In genomic region chr16:69386596-69386995, GRCh38 we compare ENCODE assay signal across 10 cellular contexts. TPM values are rescaled to one million over a fixed set of nuclear protein-coding genes. Genes with fewer than 3 reads are reported as not detected.
A peak's percentile ranks its signal among the peaks of the same experiment; 100 is the strongest.
DNase-seq lines count a peak whose midpoint lies in the region; ATAC-seq, FAIRE-seq and TF ChIP-seq lines count a peak whose summit lies in the region.
"Had no signal": no experiment of that assay in that cellular context is flagged by ENCODE, and none has a peak within 500 bp of the region (broad histone marks: within the 10 kb centered on the region; RNA-seq: fewer than 3 reads in every experiment).

No MANE protein-coding gene starts in this region.

- peaks cover 3% of the 10 kb centered on the region for H3K4me1 Mint-ChIP-seq in WTC11

- H3K4me2 ChIP-seq in A549 = peak overlapping the region; percentile 52

- H3K27ac ChIP-seq in A549 = peak overlapping the region in 1 of 2 experiments; percentile 94; a peak in 3 of 6 replicates

- H3K4me3 ChIP-seq in A549 (peak overlapping the region; percentile 92; the same call in 1 of the 3 replicates), GM12865 (ENCODE audit: low read depth, low read length) (peak overlapping the region; percentile 73)

- peaks cover 17% of the 10 kb centered on the region; the same call in 2 of the 3 replicates for H3K4me1 ChIP-seq in A549

- CTCF ChIA-PET in A549 (lab: Yijun Ruan, JAX) = interaction anchor here (1.1 to 3.2 kb wide), 5 partner anchors 8 to 368 kb away, joined by 3 to 20 read pairs (median 3); partner anchors contain the start of gene NOB1
- CTCF ChIA-PET in WTC11 (lab: Charles Lee) = interaction anchor here (0.6 to 3.5 kb wide), 3 partner anchors 9 to 323 kb away, joined by 3 to 20 read pairs (median 4); no protein-coding TSS in a partner anchor

- WGBS in A549 (ENCODE audit: missing lambda C conversion rate) = 56% methylated on average over 1 of the region's 1 CpG

- H3K9me3 ChIP-seq in A549 = no peaks in the 10 kb centered on the region

- H3K9me3 Mint-ChIP-seq in WTC11 = no peaks in the 10 kb centered on the region
- H3K9me3 Mint-ChIP-seq: stimulated activated memory B cell treated with anti-CD40 and anti-IgM and Interleukin-4, amounts not matched to agents 10 μg/mL and 1 μg/mL and 100 μg/mL, for 72 hours had no signal

- FAIRE-seq in A549 (lab: Jason Lieb, UNC) = no peak

- no peak overlapping the region for H3K27ac Mint-ChIP-seq in WTC11

- ATAC-seq in A549 = no peak; a peak in 1 of 6 replicates
- no peak for ATAC-seq in WTC11
- ATAC-seq in GM18517 (IDR thresholded peaks at IDR 0.05; ENCODE audit: unreplicated experiment) = no peak

- no peaks in the 10 kb centered on the region for H3K27me3 Mint-ChIP-seq in WTC11 (ENCODE audit: low read depth)
- H3K27me3 Mint-ChIP-seq: stimulated activated memory B cell treated with anti-CD40 and anti-IgM and Interleukin-4, amounts not matched to agents 10 μg/mL and 1 μg/mL and 100 μg/mL, for 72 hours had no signal

- TF ChIP-seq RAD21 in A549 (conservative IDR thresholded peaks at IDR 0.05 in 1 of 2, IDR thresholded peaks at IDR 0.05 in 1 of 2) = no peak

- no peak for TF ChIP-seq EP300 in A549 (IDR thresholded peaks at IDR 0.05)

- no peak for DNase-seq in A549 (ENCODE audit: low read depth in 1 of 2, low spot score in 1 of 2)
- no peak for DNase-seq in GM12865 (ENCODE audit: low read depth)
- no peak for DNase-seq in WTC11 (ENCODE audit: low spot score)
- peak; percentile 21 for DNase-seq in islet precursor cell
- no peak for DNase-seq in CD1c-positive myeloid dendritic cell (ENCODE audit: extremely low spot score)
- no peak for DNase-seq in NCI-H524 (lab: John Stamatoyannopoulos, UW)
- DNase-seq in HPDE6-E6E7 (ENCODE audit: extremely low spot score) = no peak

- TF ChIP-seq POLR2A in A549 (IDR thresholded peaks at IDR 0.05; ENCODE audit: low read length) = no peak

- H3K36me3 Mint-ChIP-seq in WTC11 = peaks cover 23% of the 10 kb centered on the region

- POLR2A ChIA-PET in A549 (lab: Yijun Ruan, JAX) = no interaction called here
- POLR2A ChIA-PET in WTC11 (lab: Charles Lee) = no interaction called here

- TF ChIP-seq CTCF in A549 (IDR thresholded peaks at IDR 0.05) = no peak
- no peak for TF ChIP-seq CTCF in GM12865 (IDR thresholded peaks at IDR 0.05; ENCODE audit: insufficient read depth, low read depth, low read length, missing control alignments)
- TF ChIP-seq CTCF in WTC11 (IDR thresholded peaks at IDR 0.05) = no peak

- peak overlapping the region; percentile 85 for H3K4me3 Mint-ChIP-seq in WTC11

TF ChIP-seq in A549, 52 proteins besides CTCF, POLR2A, EP300 and RAD21:
- TF ChIP-seq FOSB (CRISPR knock-in tag; IDR thresholded peaks at IDR 0.05) = no peak
- no peak for TF ChIP-seq RCOR1 (IDR thresholded peaks at IDR 0.05; ENCODE audit: low read depth, low read length)
- no peak for TF ChIP-seq MAX (IDR thresholded peaks at IDR 0.05)
- TF ChIP-seq RNF2 (IDR thresholded peaks at IDR 0.05; ENCODE audit: borderline replicate concordance, low read depth) = no peak
- no peak for TF ChIP-seq MAFK (IDR thresholded peaks at IDR 0.05; ENCODE audit: partially characterized antibody)
- no peak for TF ChIP-seq HDAC2 (IDR thresholded peaks at IDR 0.05)
- TF ChIP-seq USF2 (IDR thresholded peaks at IDR 0.05) = no peak
- TF ChIP-seq EHF (CRISPR knock-in tag; IDR thresholded peaks at IDR 0.05) = no peak
- no peak for TF ChIP-seq TFCP2L1 (CRISPR knock-in tag; IDR thresholded peaks at IDR 0.05)
- no peak for TF ChIP-seq CEBPB (IDR thresholded peaks at IDR 0.05)
- no peak for TF ChIP-seq EHMT2 (IDR thresholded peaks at IDR 0.05; ENCODE audit: low read depth)
- TF ChIP-seq KDM1A (IDR thresholded peaks at IDR 0.05; ENCODE audit: low read depth) = no peak
- TF ChIP-seq TP53 (CRISPR knock-in tag; IDR thresholded peaks at IDR 0.05) = no peak
- TF ChIP-seq HOXB13 (CRISPR knock-in tag; IDR thresholded peaks at IDR 0.05; ENCODE audit: low read depth) = no peak
- no peak for TF ChIP-seq ZNF302 (CRISPR knock-in tag; IDR thresholded peaks at IDR 0.05)
- no peak for TF ChIP-seq JUN (IDR thresholded peaks at IDR 0.05)
TF ChIP-seq in A549: peak in this region for 0.

TF ChIP-seq in WTC11, 78 proteins besides CTCF, POLR2A, EP300 and RAD21 (continues in another document):
- no peak for TF ChIP-seq JUN (CRISPR knock-in tag; IDR thresholded peaks at IDR 0.05)
- no peak for TF ChIP-seq ZNF232 (CRISPR knock-in tag; IDR thresholded peaks at IDR 0.05)
- no peak for TF ChIP-seq SOX15 (CRISPR knock-in tag; IDR thresholded peaks at IDR 0.05)
- TF ChIP-seq ZMAT4 (CRISPR knock-in tag; IDR thresholded peaks at IDR 0.05) = no peak
- no peak for TF ChIP-seq CREM (CRISPR knock-in tag; IDR thresholded peaks at IDR 0.05)
- no peak for TF ChIP-seq PRRX2 (CRISPR knock-in tag; IDR thresholded peaks at IDR 0.05)
- TF ChIP-seq ZNF532 (CRISPR knock-in tag; IDR thresholded peaks at IDR 0.05; ENCODE audit: borderline replicate concordance) = no peak
- no peak for TF ChIP-seq TP53 (CRISPR knock-in tag; IDR thresholded peaks at IDR 0.05)
- TF ChIP-seq NR2C2 (CRISPR knock-in tag; IDR thresholded peaks at IDR 0.05) = no peak
- no peak for TF ChIP-seq SMAD3 (CRISPR knock-in tag; IDR thresholded peaks at IDR 0.05; ENCODE audit: borderline replicate concordance)

RNA-seq across cellular contexts. Expression of gene TERF2, which starts 0.8 kb away (rescaled TPM):
- polyA plus RNA-seq in A549 (2011; rRNA removed) = 27.3 and 29.0 TPM in 2 replicates
- polyA plus RNA-seq in A549 (2012; cell fraction: cytosol; rRNA removed) = 11.1 and 12.4 TPM in 2 replicates
- 6.6 and 14.3 TPM in 2 replicates for polyA plus RNA-seq in A549 (2012; cell fraction: nucleus; rRNA removed)
- polyA plus RNA-seq in A549 (2017; fragmentation: RNase III; extraction: RNeasy Plus Mini Kit Qiagen cat#74134 plus additional on column Dnase treatment) = 25.2 to 30.6 TPM (median 30.3 TPM) in 3 replicates
- polyA minus RNA-seq in A549 (2011; rRNA and poly(A)+ RNA removed) = 26.2 and 28.3 TPM in 2 replicates
- 30.0 to 35.7 TPM (median 31.3 TPM) in 3 replicates for total RNA-seq in WTC11 (2021)

RNA-seq across cellular contexts. Expression of gene TMED6, which starts 35.0 kb away (rescaled TPM):
- polyA plus RNA-seq in A549 (2011; rRNA removed) = 0.12 TPM in 1 of 2 replicates, not detected in the other
- not detected in 2 replicates for polyA plus RNA-seq in A549 (2012; cell fraction: cytosol; rRNA removed)
- 0.12 and 0.36 TPM in 2 replicates for polyA plus RNA-seq in A549 (2012; cell fraction: nucleus; rRNA removed)
- 0.19 to 0.44 TPM (median 0.20 TPM) in 3 replicates for polyA plus RNA-seq in A549 (2017; fragmentation: RNase III; extraction: RNeasy Plus Mini Kit Qiagen cat#74134 plus additional on column Dnase treatment)
- polyA minus RNA-seq in A549 (2011; rRNA and poly(A)+ RNA removed) = 0.29 TPM in 1 of 2 replicates, not detected in the other
- 0.44 to 0.72 TPM (median 0.62 TPM) in 3 replicates for total RNA-seq in WTC11 (2021)
- total RNA-seq: renal cortical epithelial cell had no signal

RNA-seq across cellular contexts. Expression of gene CYB5B, which starts 37.8 kb away (rescaled TPM):
- polyA plus RNA-seq in A549 (2011; rRNA removed) = 477 and 583 TPM in 2 replicates
- polyA plus RNA-seq in A549 (2012; cell fraction: cytosol; rRNA removed) = 117 and 201 TPM in 2 replicates
- polyA plus RNA-seq in A549 (2012; cell fraction: nucleus; rRNA removed) = 48.0 and 91.3 TPM in 2 replicates
- polyA plus RNA-seq in A549 (2017; fragmentation: RNase III; extraction: RNeasy Plus Mini Kit Qiagen cat#74134 plus additional on column Dnase treatment) = 159 to 248 TPM (median 217 TPM) in 3 replicates
- polyA minus RNA-seq in A549 (2011; rRNA and poly(A)+ RNA removed) = 258 and 323 TPM in 2 replicates
- 95.3 to 109 TPM (median 99.7 TPM) in 3 replicates for total RNA-seq in WTC11 (2021)

RNA-seq across cellular contexts. Expression of gene NIP7, which starts 47.0 kb away (rescaled TPM):
- polyA plus RNA-seq in A549 (2011; rRNA removed) (23.0 and 27.3 TPM in 2 replicates), A549 (2017; fragmentation: RNase III; extraction: RNeasy Plus Mini Kit Qiagen cat#74134 plus additional on column Dnase treatment) (55.9 to 64.5 TPM (median 55.9 TPM) in 3 replicates)
- polyA plus RNA-seq in A549 (2012; cell fraction: cytosol; rRNA removed) = 14.1 TPM in 2 replicates
- polyA plus RNA-seq in A549 (2012; cell fraction: nucleus; rRNA removed) = 4.7 and 11.9 TPM in 2 replicates
- polyA minus RNA-seq in A549 (2011; rRNA and poly(A)+ RNA removed) = 16.8 and 17.9 TPM in 2 replicates
- total RNA-seq in WTC11 (2021) = 39.2 to 43.7 TPM (median 40.5 TPM) in 3 replicates

RNA-seq across cellular contexts. Expression of gene COG8, which starts 47.2 kb away (rescaled TPM):
- polyA plus RNA-seq in A549 (2011; rRNA removed) = 24.3 and 31.8 TPM in 2 replicates
- polyA plus RNA-seq in A549 (2012; cell fraction: cytosol; rRNA removed) = 20.8 and 29.0 TPM in 2 replicates
- 38.4 and 41.3 TPM in 2 replicates for polyA plus RNA-seq in A549 (2012; cell fraction: nucleus; rRNA removed)
- 20.5 to 21.4 TPM (median 21.4 TPM) in 3 replicates for polyA plus RNA-seq in A549 (2017; fragmentation: RNase III; extraction: RNeasy Plus Mini Kit Qiagen cat#74134 plus additional on column Dnase treatment)
- 58.8 and 66.5 TPM in 2 replicates for polyA minus RNA-seq in A549 (2011; rRNA and poly(A)+ RNA removed)
- 56.5 to 59.5 TPM (median 59.5 TPM) in 3 replicates for total RNA-seq in WTC11 (2021)
